In the genomic region with DNA sequence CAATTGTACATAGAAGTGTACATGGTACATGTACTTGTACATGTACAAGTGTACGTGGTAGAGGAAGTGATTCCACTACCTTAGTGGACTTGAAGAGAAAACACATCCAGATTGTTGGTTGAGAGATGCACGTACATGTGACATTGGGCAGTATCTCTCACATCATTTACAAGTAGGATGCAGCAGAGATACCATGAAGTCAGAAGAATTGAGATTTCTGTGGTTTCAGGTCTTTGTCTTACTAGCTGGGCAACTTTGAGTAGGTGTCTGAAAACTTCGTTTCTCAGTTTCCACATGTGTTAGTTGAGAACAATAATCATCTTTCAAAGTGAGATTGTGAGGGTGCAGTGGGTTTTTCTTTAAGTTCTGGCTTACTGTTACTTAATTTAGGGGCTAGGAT, we compare ENCODE assay signal across 11 cellular contexts. TPM values are rescaled to one million over a fixed set of nuclear protein-coding genes. Genes with fewer than 3 reads are reported as not detected.
DNase-seq lines count a peak whose midpoint lies in the region; ATAC-seq and TF ChIP-seq lines count a peak whose summit lies in the region.
"Had no signal": no experiment of that assay in that cellular context is flagged by ENCODE, and none has a peak within 500 bp of the region (broad histone marks: within the 10 kb centered on the region; RNA-seq: fewer than 3 reads in every experiment).

No MANE protein-coding gene starts in this region.

- H3K27me3 Mint-ChIP-seq in mesothelial cell of epicardium (ENCODE audit: low read depth) = no peaks in the 10 kb centered on the region

- DNase-seq in GM12864 (ENCODE audit: low read depth) (peak; percentile 51), tibial nerve (ENCODE audit: low spot score in 2 of 2) (no peak), mesothelial cell of epicardium (ENCODE audit: low spot score in 2 of 2, unreplicated experiment in 2 of 2) (no peak), SHP77 treated with DMSO at 0.1 percent for 48 hours (lab: John Stamatoyannopoulos, UW) (no peak), SKM-1 (lab: John Stamatoyannopoulos, UW; ENCODE audit: unreplicated experiment) (no peak)
- DNase-seq: KG1 had no signal

- H3K36me3 ChIP-seq in tibial nerve = no peaks in the 10 kb centered on the region
- H3K36me3 ChIP-seq: gastroesophageal sphincter had no signal

- no peaks in the 10 kb centered on the region for H3K4me1 ChIP-seq in tibial nerve
- H3K4me1 ChIP-seq: gastroesophageal sphincter had no signal

- no peak overlapping the region for H3K27ac Mint-ChIP-seq in mesothelial cell of epicardium

- peak; percentile 85 for ATAC-seq in GM19025 (IDR thresholded peaks at IDR 0.05; ENCODE audit: low read depth, unreplicated experiment)
- peak; percentile 94 for ATAC-seq in HG02623 (IDR thresholded peaks at IDR 0.05; ENCODE audit: unreplicated experiment)
- peak; percentile 89 for ATAC-seq in HG03457 (IDR thresholded peaks at IDR 0.05; ENCODE audit: unreplicated experiment)
- ATAC-seq: gastroesophageal sphincter had no signal

- no peaks in the 10 kb centered on the region for H3K4me1 Mint-ChIP-seq in mesothelial cell of epicardium

- H3K4me3 ChIP-seq in GM12864 (ENCODE audit: low read depth, low read length) (no peak overlapping the region), tibial nerve (no peak overlapping the region)
- H3K4me3 ChIP-seq: gastroesophageal sphincter, lung had no signal

- H3K9me3 ChIP-seq in tibial nerve = no peaks in the 10 kb centered on the region
- H3K9me3 ChIP-seq: gastroesophageal sphincter had no signal

- TF ChIP-seq POLR2A in tibial nerve (IDR thresholded peaks at IDR 0.05) = no peak

- no peaks in the 10 kb centered on the region for H3K27me3 ChIP-seq in tibial nerve
- H3K27me3 ChIP-seq: gastroesophageal sphincter had no signal

- no peaks in the 10 kb centered on the region for H3K9me3 Mint-ChIP-seq in mesothelial cell of epicardium

- H3K36me3 Mint-ChIP-seq in mesothelial cell of epicardium = no peaks in the 10 kb centered on the region

- no peak for TF ChIP-seq EP300 in tibial nerve (IDR thresholded peaks at IDR 0.05)

- H3K4me3 Mint-ChIP-seq in mesothelial cell of epicardium = no peak overlapping the region

- TF ChIP-seq CTCF in GM12864 (IDR thresholded peaks at IDR 0.05; ENCODE audit: low read depth, low read length, missing control alignments) (no peak), tibial nerve (IDR thresholded peaks at IDR 0.05) (no peak), mesothelial cell of epicardium (IDR thresholded peaks at IDR 0.05; ENCODE audit: unreplicated experiment) (no peak)

- no peak overlapping the region for H3K27ac ChIP-seq in tibial nerve
- H3K27ac ChIP-seq: gastroesophageal sphincter had no signal

- 83 to 84% methylated on average over 3 of the region's 3 CpGs for WGBS in tibial nerve, 2 donors

RNA-seq across cellular contexts. Expression of gene CLDN12, which starts 21.5 kb away (rescaled TPM):
- total RNA-seq in tibial nerve = 10 to 100 TPM; 14.1 to 24.3 (median 15.9) TPM
- 33.1 to 35.8 TPM (median 33.5 TPM) in 3 replicates for total RNA-seq in mesothelial cell of epicardium

RNA-seq across cellular contexts. Expression of gene PTTG1IP2, which starts 44.7 kb away (rescaled TPM):
- total RNA-seq in tibial nerve = not detected
- total RNA-seq in mesothelial cell of epicardium = not detected in 3 replicates
- total RNA-seq: gastroesophageal sphincter had no signal
